ENCODE assay signal across 29 cellular contexts in the genomic region with DNA sequence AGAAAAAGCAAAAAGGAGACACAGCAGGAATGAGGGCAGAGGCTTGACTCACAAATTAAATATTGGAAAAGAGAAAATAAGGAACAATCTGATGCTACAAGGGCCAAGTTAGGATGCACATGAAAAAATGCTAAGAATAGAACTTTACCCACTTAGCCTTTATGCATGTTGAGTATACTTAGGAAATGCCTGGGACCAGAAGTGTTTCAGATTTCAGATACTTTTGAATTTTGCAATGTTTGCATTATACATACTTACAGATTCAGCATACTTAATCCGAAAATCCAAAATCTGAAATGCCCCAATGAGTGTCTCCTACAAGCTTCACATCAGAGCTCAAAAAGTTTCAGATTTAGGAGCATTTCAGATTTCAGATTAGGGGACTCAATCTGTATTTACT.
"Had no signal": no experiment of that assay in that cellular context is flagged by ENCODE, and none has a peak within 500 bp of the region (broad histone marks: within the 10 kb centered on the region; RNA-seq: fewer than 3 reads in every experiment).

No MANE protein-coding gene starts in this region.

- H3K4me1 ChIP-seq: right atrium auricular region, spleen, suprapubic skin, tibial artery, upper lobe of right lung had no signal

- H3K4me3 ChIP-seq: lung, neural progenitor cell, ovary, right atrium auricular region, skin epidermis, spleen, suprapubic skin, thoracic aorta, tibial artery, upper lobe of right lung had no signal

- H3K4me2 ChIP-seq: neural progenitor cell had no signal

- H2AFZ ChIP-seq: neural progenitor cell had no signal

- DNase-seq: hippocampal formation; kidney glomerular epithelial cell; left cardiac atrium; mesendoderm; naive B cell; natural killer cell; nephron progenitor cell; ovary; spleen; stimulated activated CD4-positive, alpha-beta T cell treated with anti-CD3 and anti-CD28 coated beads, Interleukin-4, amount 100 ng/mL, for 24 hours; stimulated activated naive CD4-positive, alpha-beta T cell; tibial artery; trophoblast cell; upper lobe of right lung had no signal

- H3K36me3 ChIP-seq: neutrophil, ovary, right atrium auricular region, suprapubic skin had no signal

- H3K9me3 ChIP-seq: neutrophil, ovary, right atrium auricular region, spleen, suprapubic skin, thoracic aorta, tibial artery, upper lobe of right lung had no signal

- FAIRE-seq: keratinocyte, urothelium cell line had no signal

- ATAC-seq: left cardiac atrium; left lobe of liver; natural killer cell; sciatic nerve; stimulated activated effector memory CD8-positive, alpha-beta T cell treated with anti-CD3 and anti-CD28 coated beads, Interleukin-12 subunit alpha, Interleukin-12 subunit beta, amount 100 ng/mL, for 72 hours; upper lobe of right lung had no signal

- H3K27me3 ChIP-seq: neural progenitor cell, neutrophil, ovary, right atrium auricular region, spleen, suprapubic skin, tibial artery, upper lobe of right lung had no signal

- H3K9me3 Mint-ChIP-seq: mesothelial cell of epicardium; naive B cell; neural progenitor cell; stimulated activated effector memory CD8-positive, alpha-beta T cell treated with anti-CD3 and anti-CD28 coated beads, Interleukin-12 subunit alpha, Interleukin-12 subunit beta, amount 100 ng/mL, for 72 hours; stimulated activated naive CD8-positive, alpha-beta T cell treated with anti-CD3 and anti-CD28 coated beads, Interleukin-15, Interleukin-2, amounts not matched to agents 100 ng/mL and 50 ng/mL, for 24 hours had no signal

- H3K36me3 Mint-ChIP-seq: mesothelial cell of epicardium had no signal

- H3K27ac ChIP-seq: neural progenitor cell, neutrophil, ovary, right atrium auricular region, skin epidermis, spleen, suprapubic skin, thoracic aorta, tibial artery, upper lobe of right lung had no signal

- H3K9ac ChIP-seq: neural progenitor cell had no signal

- H3K27ac Mint-ChIP-seq: mesothelial cell of epicardium; natural killer cell; nephron progenitor cell; neural progenitor cell; progenitor cell of endocrine pancreas; stimulated activated effector memory CD8-positive, alpha-beta T cell treated with anti-CD3 and anti-CD28 coated beads, Interleukin-12 subunit alpha, Interleukin-12 subunit beta, amount 100 ng/mL, for 72 hours; stimulated activated naive CD8-positive, alpha-beta T cell treated with anti-CD3 and anti-CD28 coated beads, Interleukin-15, Interleukin-2, amounts not matched to agents 100 ng/mL and 50 ng/mL, for 24 hours had no signal
